Comparison of ENCODE assay signal across 24 cellular contexts in genomic region chr5:32735512-32735911, GRCh38. TPM values are rescaled to one million over a fixed set of nuclear protein-coding genes. Genes with fewer than 3 reads are reported as not detected.
"Had no signal": no experiment of that assay in that cellular context is flagged by ENCODE, and none has a peak within 500 bp of the region (broad histone marks: within the 10 kb centered on the region; RNA-seq: fewer than 3 reads in every experiment).

No MANE protein-coding gene starts in this region.

- H3K4me3 Mint-ChIP-seq: immature natural killer cell, mesothelial cell of epicardium had no signal

- H3K27ac Mint-ChIP-seq: immature natural killer cell, mesothelial cell of epicardium had no signal

- ATAC-seq: foreskin keratinocyte, gastroesophageal sphincter, left lung, lower lobe of right lung, mucosa of descending colon had no signal

- FAIRE-seq: colon, endothelial cell of umbilical vein, frontal cortex, kidney had no signal

- H3K4me1 ChIP-seq: foreskin keratinocyte, gastroesophageal sphincter, left lung, lower lobe of right lung had no signal

- H3K79me2 ChIP-seq: hepatocyte had no signal

- H3K4me3 ChIP-seq: coronary artery, dorsolateral prefrontal cortex, esophagus muscularis mucosa, gastroesophageal sphincter, heart left ventricle, hepatocyte, left lung, lower lobe of right lung, mucosa of descending colon had no signal

- H3K4me2 ChIP-seq: hepatocyte had no signal

- H3K36me3 ChIP-seq: esophagus muscularis mucosa, gastroesophageal sphincter, left lung, lower lobe of right lung had no signal

- H3K36me3 Mint-ChIP-seq: immature natural killer cell, mesothelial cell of epicardium had no signal

- DNase-seq: cerebellar nuclear complex; dermis blood vessel endothelial cell; dorsolateral prefrontal cortex; effector CD4-positive, alpha-beta T cell; effector memory CD4-positive, alpha-beta T cell; foreskin keratinocyte; heart left ventricle; hypothalamus; immature natural killer cell; islet precursor cell; kidney; kidney glomerular epithelial cell; left lung; lower lobe of right lung; mesenchymal stem cell; mucosa of descending colon had no signal

- H3K4me1 Mint-ChIP-seq: immature natural killer cell, mesothelial cell of epicardium had no signal

- H2AFZ ChIP-seq: hepatocyte had no signal

- H3K27ac ChIP-seq: coronary artery, dorsolateral prefrontal cortex, esophagus muscularis mucosa, foreskin keratinocyte, gastroesophageal sphincter, hepatocyte, left lung, lower lobe of right lung had no signal

- H3K27me3 ChIP-seq: esophagus muscularis mucosa, foreskin keratinocyte, gastroesophageal sphincter, heart left ventricle, hepatocyte, left lung had no signal

- H3K9me3 ChIP-seq: esophagus muscularis mucosa, gastroesophageal sphincter, heart left ventricle, left lung, lower lobe of right lung, mucosa of descending colon had no signal

RNA-seq across cellular contexts. Expression of gene NPR3, which starts 24.4 kb away (rescaled TPM):
- total RNA-seq: foreskin keratinocyte had no signal
- polyA plus RNA-seq: foreskin keratinocyte had no signal
